In the genomic region with DNA sequence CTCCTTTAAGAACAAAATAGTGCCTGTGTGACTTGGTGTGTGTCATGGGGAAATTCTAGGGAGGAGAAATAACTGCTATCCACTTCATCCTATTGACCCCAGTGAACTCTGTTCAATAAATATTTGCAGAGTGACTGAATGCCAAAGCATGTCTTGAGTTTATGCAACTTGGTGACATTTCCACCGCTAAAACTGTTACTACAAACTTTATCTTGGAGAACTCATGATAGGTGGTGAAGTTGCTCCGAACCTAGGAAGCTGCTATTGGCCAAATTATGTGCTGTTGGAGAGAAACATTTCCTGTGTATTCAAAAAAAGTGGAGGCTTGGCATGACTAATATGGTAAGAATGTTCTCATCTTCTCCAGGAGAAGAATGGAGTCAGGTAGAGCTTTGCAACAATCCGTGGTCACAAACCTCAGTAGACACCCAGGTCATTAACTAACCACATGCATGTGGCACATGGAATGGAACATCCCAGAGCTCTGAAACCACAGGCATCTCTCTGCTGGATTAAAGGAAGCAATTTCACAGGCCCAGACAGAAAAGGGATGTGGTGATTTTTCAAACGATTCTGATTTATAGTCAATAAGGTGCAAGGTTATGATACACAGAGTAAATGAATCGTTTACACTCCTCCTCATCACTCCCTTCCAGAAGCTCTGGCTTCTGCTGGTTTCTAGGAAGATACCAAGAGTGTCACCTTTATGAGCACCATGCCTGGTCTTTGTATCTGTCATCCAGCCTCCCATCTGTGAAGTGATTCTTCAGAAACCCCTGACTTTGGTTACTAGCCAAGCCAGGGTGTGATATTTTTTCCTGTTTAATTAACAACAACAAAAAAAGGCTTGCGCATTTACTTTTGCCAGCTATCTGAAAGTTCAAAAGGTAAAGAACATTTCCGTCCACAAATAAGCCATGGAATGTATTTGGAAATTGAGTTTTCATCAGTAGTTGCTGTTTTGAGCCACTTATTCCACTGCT, we compare ENCODE assay signal across 9 cellular contexts.
DNase-seq lines count a peak whose midpoint lies in the region; ATAC-seq and TF ChIP-seq lines count a peak whose summit lies in the region.
"Had no signal": no experiment of that assay in that cellular context is flagged by ENCODE, and none has a peak within 500 bp of the region (broad histone marks: within the 10 kb centered on the region; RNA-seq: fewer than 3 reads in every experiment).

No MANE protein-coding gene starts in this region.

- no peak for ATAC-seq in GM21367 (IDR thresholded peaks at IDR 0.05; ENCODE audit: unreplicated experiment)

- H3K36me3 ChIP-seq in adipocyte (ENCODE audit: control insufficient read depth, insufficient read depth, low read length, severe bottlenecking) (no peaks in the 10 kb centered on the region), Peyer's patch (no peaks in the 10 kb centered on the region)

- H3K27ac Mint-ChIP-seq in HFFc6 = peak overlapping the region; percentile 60
- H3K27ac Mint-ChIP-seq in type B pancreatic cell = peak overlapping the region; percentile 64

- peaks cover 11% of the 10 kb centered on the region for H3K27me3 Mint-ChIP-seq in HFFc6 (ENCODE audit: insufficient read depth)
- H3K27me3 Mint-ChIP-seq in type B pancreatic cell = peaks cover 3% of the 10 kb centered on the region

- DNase-seq in HFFc6 (peak; percentile 97), adipocyte (ENCODE audit: low read depth) (peak; percentile 60), islet precursor cell (peak; percentile 96), type B pancreatic cell (ENCODE audit: extremely low spot score, unreplicated experiment) (no peak), Peyer's patch (no peak), GM13976 (ENCODE audit: low spot score) (no peak)
- DNase-seq: activated T-cell treated with anti-CD3 and anti-CD28 coated beads, Interleukin-2, amount 50 U/mL, for 48 hours; NCI-H2029 had no signal

- H3K4me1 Mint-ChIP-seq in HFFc6 (ENCODE audit: low read depth) (peaks cover 31% of the 10 kb centered on the region), type B pancreatic cell (ENCODE audit: unreplicated experiment) (peaks cover 9% of the 10 kb centered on the region)

- H3K4me3 Mint-ChIP-seq in HFFc6 (peak overlapping the region; percentile 6), type B pancreatic cell (no peak overlapping the region)

- H3K27me3 ChIP-seq in adipocyte (replicated peaks; ENCODE audit: control insufficient read depth, insufficient read depth, low read length) (no peaks in the 10 kb centered on the region), Peyer's patch (no peaks in the 10 kb centered on the region)

- H3K9me3 ChIP-seq in adipocyte (ENCODE audit: control insufficient read depth, low read length) (no peaks in the 10 kb centered on the region), Peyer's patch (no peaks in the 10 kb centered on the region)

- TF ChIP-seq CTCF in HFFc6 (IDR thresholded peaks at IDR 0.05) (no peak), type B pancreatic cell (conservative IDR thresholded peaks at IDR 0.05) (no peak), Peyer's patch (IDR thresholded peaks at IDR 0.05) (no peak), GM13976 (IDR thresholded peaks at IDR 0.05; ENCODE audit: borderline replicate concordance, control extremely low read depth, extremely low read depth, insufficient read depth, missing control alignments) (no peak)

- H3K9me3 Mint-ChIP-seq in HFFc6 (no peaks in the 10 kb centered on the region; the same call in 1 of the 2 replicates), type B pancreatic cell (peaks cover 4% of the 10 kb centered on the region)

- no peak for TF ChIP-seq POLR2A in Peyer's patch (IDR thresholded peaks at IDR 0.05)

- in situ Hi-C loops in GM13976 (cut with MboI; ENCODE audit: low sequenced_read_pairs, unreplicated experiment) = no loop called here

- H3K27ac ChIP-seq in Peyer's patch = no peak overlapping the region

- peak overlapping the region; percentile 8 for H3K4me3 ChIP-seq in adipocyte (ENCODE audit: low read length)
- H3K4me3 ChIP-seq in Peyer's patch = no peak overlapping the region

- H3K9ac ChIP-seq in adipocyte (ENCODE audit: low read length) = peak overlapping the region; percentile 10

- peaks cover 21% of the 10 kb centered on the region for H3K4me1 ChIP-seq in adipocyte (ENCODE audit: control insufficient read depth, insufficient read depth, low read length)
- no peaks in the 10 kb centered on the region for H3K4me1 ChIP-seq in Peyer's patch

- no peaks in the 10 kb centered on the region; the same call in 1 of the 2 replicates for H3K36me3 Mint-ChIP-seq in HFFc6 (ENCODE audit: low read depth)
- H3K36me3 Mint-ChIP-seq in type B pancreatic cell = no peaks in the 10 kb centered on the region

Comparison
In these comparisons a context has a peak if more than half of its experiments do, and no peak if none do; other contexts are left out.
1. DNase-seq: peak in HFFc6 (single experiment), adipocyte (single experiment) and islet precursor cell (single experiment); none in type B pancreatic cell (single experiment), Peyer's patch (0 of 3) and GM13976 (single experiment).